ENCODE assay signal across 8 cellular contexts in the genomic region with DNA sequence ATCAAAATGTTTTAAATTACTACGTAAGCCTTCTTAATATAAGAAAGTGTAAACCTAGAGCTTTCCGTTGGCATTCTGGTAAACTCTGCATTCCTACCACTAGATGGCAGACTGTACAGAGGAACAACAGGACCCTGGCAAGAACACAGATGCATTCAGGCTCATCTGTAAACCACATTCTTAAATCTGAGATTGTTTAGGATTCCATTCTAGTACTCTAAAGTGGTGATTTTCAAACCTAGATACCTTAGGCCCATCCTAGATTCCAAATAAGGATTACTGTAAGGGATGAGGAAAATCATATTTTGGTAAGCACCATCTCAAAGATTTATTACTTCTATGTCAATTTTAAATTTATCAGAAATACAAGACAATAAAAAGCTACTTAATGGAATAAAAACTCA.
DNase-seq lines count a peak whose midpoint lies in the region; ATAC-seq and TF ChIP-seq lines count a peak whose summit lies in the region.

No MANE protein-coding gene starts in this region.

- peaks cover 96% of the 10 kb centered on the region for H3K79me2 ChIP-seq in ACC112 (ENCODE audit: control insufficient read depth, insufficient read depth, low read length, unreplicated experiment)

- H3K4me3 ChIP-seq in ACC112 (ENCODE audit: low read depth, low read length) = peak overlapping the region; percentile 70
- no peak overlapping the region for H3K4me3 ChIP-seq in GM06990 (replicated peaks; ENCODE audit: low read depth, low read length)
- peak overlapping the region; percentile 68 for H3K4me3 ChIP-seq in SK-N-MC

- peak overlapping the region; percentile 23 for H2AFZ ChIP-seq in ACC112 (ENCODE audit: low read length, unreplicated experiment)

- H3K36me3 ChIP-seq in ACC112 (ENCODE audit: insufficient read depth, low read length) = no peaks in the 10 kb centered on the region
- no peaks in the 10 kb centered on the region for H3K36me3 ChIP-seq in GM06990 (ENCODE audit: control insufficient read depth, insufficient read depth, low read length)
- no peaks in the 10 kb centered on the region for H3K36me3 ChIP-seq in SK-N-MC (ENCODE audit: insufficient read depth, low read length)

- peak; percentile 69 for ATAC-seq in HG02588 (IDR thresholded peaks at IDR 0.05; ENCODE audit: unreplicated experiment)

- no peaks in the 10 kb centered on the region for H3K9me3 ChIP-seq in SK-N-MC (ENCODE audit: low read depth, low read length)

- peak; percentile 74 for TF ChIP-seq CTCF in GM06990 (IDR thresholded peaks at IDR 0.05; ENCODE audit: insufficient read depth, low read length, poor library complexity, severe bottlenecking)

- H3K4me1 ChIP-seq in ACC112 (ENCODE audit: control insufficient read depth, insufficient read depth, low read length, unreplicated experiment) = peaks cover 46% of the 10 kb centered on the region

- H3K9ac ChIP-seq in SK-N-MC (ENCODE audit: insufficient read length) = peak overlapping the region; percentile 58

- H3K27ac ChIP-seq in ACC112 (ENCODE audit: low read depth, low read length) = peak overlapping the region; percentile 54
- H3K27ac ChIP-seq in SK-N-MC = peak overlapping the region; percentile 49; the same call in 1 of the 2 replicates

- H3K27me3 ChIP-seq in ACC112 (ENCODE audit: insufficient read depth, low read length) (no peaks in the 10 kb centered on the region), GM06990 (replicated peaks; ENCODE audit: control insufficient read depth, insufficient read depth, low read length) (no peaks in the 10 kb centered on the region)

- peak; percentile 40 for DNase-seq in GM06990 (ENCODE audit: extremely low read depth, insufficient read length)
- DNase-seq in NAMALWA (ENCODE audit: low spot score) = peak; percentile 91
- DNase-seq in SK-N-MC (ENCODE audit: low read depth, low spot score) = peak; percentile 92
- DNase-seq in central memory CD4-positive, alpha-beta T cell = peak; percentile 72
- DNase-seq in islet precursor cell = peak; percentile 75
- DNase-seq in stimulated activated CD4-positive, alpha-beta T cell treated with anti-CD3 and anti-CD28 coated beads, Interleukin-4, amount 100 ng/mL, for 24 hours = peak; percentile 62

Comparison
In these comparisons a context has a peak if more than half of its experiments do, and no peak if none do; other contexts are left out.
1. DNase-seq: peak in every context shown above with its lines; median percentile 92 in SK-N-MC; 91 in NAMALWA; 75 in islet precursor cell; 72 in central memory CD4-positive, alpha-beta T cell; 62 in stimulated activated CD4-positive, alpha-beta T cell treated with anti-CD3 and anti-CD28 coated beads, Interleukin-4, amount 100 ng/mL, for 24 hours; 40 in GM06990.